ENCODE assay signal across 9 cellular contexts in genomic region chr5:128844354-128844923, GRCh38.
A peak's percentile ranks its signal among the peaks of the same experiment; 100 is the strongest.
DNase-seq lines count a peak whose midpoint lies in the region; ATAC-seq, FAIRE-seq and TF ChIP-seq lines count a peak whose summit lies in the region.
"Had no signal": no experiment of that assay in that cellular context is flagged by ENCODE, and none has a peak within 500 bp of the region (broad histone marks: within the 10 kb centered on the region; RNA-seq: fewer than 3 reads in every experiment).

No MANE protein-coding gene starts in this region.

- DNase-seq in AG09319 (ENCODE audit: extremely low read depth, low read depth) = no peak
- DNase-seq in HT-29 (ENCODE audit: low spot score) = peak; percentile 56
- peak; percentile 37 for DNase-seq in amniotic epithelial cell (ENCODE audit: low read depth)
- no peak for DNase-seq in caudate nucleus (lab: John Stamatoyannopoulos, UW)
- no peak for DNase-seq in stimulated activated CD4-positive, alpha-beta T cell treated with anti-CD3 and anti-CD28 coated beads, Interleukin-2, amount 100 ng/mL, for 48 hours
- DNase-seq: T-helper 9 cell had no signal

- H3K27ac ChIP-seq in caudate nucleus (ENCODE audit: low read depth, low read length) = no peak overlapping the region

- no peak for ATAC-seq in HG02870 (IDR thresholded peaks at IDR 0.05; ENCODE audit: unreplicated experiment)
- ATAC-seq in GM21737 (IDR thresholded peaks at IDR 0.05; ENCODE audit: unreplicated experiment) = no peak

- TF ChIP-seq CTCF in AG09319 (IDR thresholded peaks at IDR 0.05; ENCODE audit: low read depth, low read length) = peak; percentile 12

- FAIRE-seq in islet of Langerhans (lab: Jason Lieb, UNC) = peak; percentile 9

Comparison
In these comparisons a context has a peak if more than half of its experiments do, and no peak if none do; other contexts are left out.
1. DNase-seq: peak in HT-29 (single experiment) and amniotic epithelial cell (single experiment); none in AG09319 (single experiment), caudate nucleus (0 of 61) and stimulated activated CD4-positive, alpha-beta T cell treated with anti-CD3 and anti-CD28 coated beads, Interleukin-2, amount 100 ng/mL, for 48 hours (0 of 2).